8 cellular contexts compared by ENCODE assay signal in genomic region chr7:30799206-30799975, GRCh38. TPM values are rescaled to one million over a fixed set of nuclear protein-coding genes. Genes with fewer than 3 reads are reported as not detected.
DNase-seq lines count a peak whose midpoint lies in the region; TF ChIP-seq lines count a peak whose summit lies in the region.

No MANE protein-coding gene starts in this region.

- H3K36me3 ChIP-seq in GM23248 (ENCODE audit: low read depth) = no peaks in the 10 kb centered on the region
- peaks cover 1% of the 10 kb centered on the region for H3K36me3 ChIP-seq in fibroblast of lung (ENCODE audit: control insufficient read depth, insufficient read depth, low read length)
- H3K36me3 ChIP-seq in transverse colon = no peaks in the 10 kb centered on the region

- peak overlapping the region; percentile 49 for H3K27ac ChIP-seq in GM23248
- peak overlapping the region; percentile 66 for H3K27ac ChIP-seq in fibroblast of lung (ENCODE audit: insufficient read depth, low read length)
- H3K27ac ChIP-seq in transverse colon = peak overlapping the region in 3 of 4 donors; percentile 5 to 25 (median 9)

- H2AFZ ChIP-seq in GM23248 (no peak overlapping the region), fibroblast of lung (ENCODE audit: low read length) (no peak overlapping the region)

- no peak for TF ChIP-seq POLR2A in transverse colon (IDR thresholded peaks at IDR 0.05)

- WGBS in GM23248 (ENCODE audit: low coverage in 1 of 2, low lambda C conversion rate in 2 of 2, missing lambda C conversion rate in 2 of 2), 2 experiments = 0% methylated on average over 2 of the region's 2 CpGs
- WGBS in transverse colon (ENCODE audit: low coverage in 1 of 2), 2 donors = 57% methylated on average over 2 of the region's 2 CpGs; no CpG with 5 or more reads in 1 of the 2 donors

- H3K4me2 ChIP-seq in GM23248 (ENCODE audit: unreplicated experiment) (peak overlapping the region; percentile 71), fibroblast of lung (ENCODE audit: extremely low read depth, insufficient read depth, low read length) (peak overlapping the region; percentile 1)

- H3K9me3 ChIP-seq in GM23248 (ENCODE audit: low read depth) = no peaks in the 10 kb centered on the region
- H3K9me3 ChIP-seq in fibroblast of lung (ENCODE audit: control insufficient read depth, insufficient read depth, low read depth, low read length) = no peaks in the 10 kb centered on the region
- H3K9me3 ChIP-seq in transverse colon = no peaks in the 10 kb centered on the region

- TF ChIP-seq CTCF in GM13977 (IDR thresholded peaks at IDR 0.05; ENCODE audit: extremely low read depth, insufficient read depth, missing control alignments) (no peak), LNCaP clone FGC (IDR thresholded peaks at IDR 0.05; ENCODE audit: control insufficient read depth, extremely low read depth, insufficient read depth) (no peak), fibroblast of lung (conservative IDR thresholded peaks at IDR 0.05 in 1 of 2, IDR thresholded peaks at IDR 0.05 in 1 of 2; ENCODE audit: low read depth in 1 of 2, low read length in 2 of 2) (no peak), transverse colon (IDR thresholded peaks at IDR 0.05) (no peak)

- H3K9ac ChIP-seq in GM23248 (peak overlapping the region; percentile 29; the same call in 1 of the 2 replicates), fibroblast of lung (ENCODE audit: insufficient read depth, low read length) (peak overlapping the region; percentile 27)

- peak; percentile 38 for DNase-seq in GM13977 (ENCODE audit: low spot score)
- peak; percentile 99 for DNase-seq in GM23248
- DNase-seq in LNCaP clone FGC (ENCODE audit: low read depth) = peak; percentile 66
- peak; percentile 89 to 91 for DNase-seq in fibroblast of lung (ENCODE audit: low read depth in 2 of 2)
- DNase-seq in transverse colon = no peak
- DNase-seq in DMS153 treated with DMSO at 0.1 percent for 48 hours (lab: John Stamatoyannopoulos, UW; ENCODE audit: unreplicated experiment) = no peak
- no peak for DNase-seq in NCI-H1417 (lab: John Stamatoyannopoulos, UW)
- DNase-seq in NCI-H748 treated with DMSO at 0.1 percent for 48 hours (lab: John Stamatoyannopoulos, UW) = no peak

- in situ Hi-C loops in GM13977 (cut with MboI; ENCODE audit: low pct_unique_long_range_greater_than_20kb, low sequenced_read_pairs, unreplicated experiment) = no loop called here
- in situ Hi-C loops in GM23248 (cut with MboI) = loop anchor here (5.0 kb wide), 1 partner anchor 52 kb away; no protein-coding TSS in a partner anchor
- in situ Hi-C loops in transverse colon (cut with MboI; ENCODE audit: low pct_ligation_motif_present in 1 of 4, low pct_unique_long_range_greater_than_20kb in 1 of 4, low sequenced_read_pairs in 3 of 4) = no loop called here

- H3F3A ChIP-seq in GM23248 (ENCODE audit: insufficient read depth) = peaks cover 58% of the 10 kb centered on the region

- no peak for TF ChIP-seq EP300 in transverse colon (IDR thresholded peaks at IDR 0.05; ENCODE audit: low read depth)

- H3K4me3 ChIP-seq in GM23248 = no peak overlapping the region
- no peak overlapping the region for H3K4me3 ChIP-seq in LNCaP clone FGC (ENCODE audit: low read depth, low read length)
- H3K4me3 ChIP-seq in fibroblast of lung (replicated peaks in 1 of 4; ENCODE audit: control extremely low read depth in 1 of 4, insufficient read depth in 1 of 4, low read depth in 3 of 4, low read length in 4 of 4) = no peak overlapping the region
- no peak overlapping the region for H3K4me3 ChIP-seq in transverse colon

- intact Hi-C loops in transverse colon (cut with DNase I; ENCODE audit: low total_unique reads) = no loop called here

- H3K4me1 ChIP-seq in GM23248 (ENCODE audit: insufficient read depth) (peaks cover 61% of the 10 kb centered on the region), fibroblast of lung (ENCODE audit: control insufficient read depth, extremely low read depth, insufficient read depth, low read length) (peaks cover 57% of the 10 kb centered on the region), transverse colon (peaks cover 15 to 38% (median 26%) of the 10 kb centered on the region in 4 donors)

- H4K20me1 ChIP-seq in GM23248 (ENCODE audit: insufficient read depth) = no peaks in the 10 kb centered on the region
- no peaks in the 10 kb centered on the region for H4K20me1 ChIP-seq in fibroblast of lung (ENCODE audit: control insufficient read depth, extremely low read depth, insufficient read depth, low read length)

- H3K79me2 ChIP-seq in GM23248 (ENCODE audit: insufficient read depth) (no peaks in the 10 kb centered on the region), fibroblast of lung (ENCODE audit: control insufficient read depth, insufficient read depth, low read length) (no peaks in the 10 kb centered on the region)

- H3K9me2 ChIP-seq in GM23248 (ENCODE audit: insufficient read depth) = no peaks in the 10 kb centered on the region

- H3K27me3 ChIP-seq in GM23248 (replicated peaks; ENCODE audit: insufficient read depth) (no peaks in the 10 kb centered on the region), fibroblast of lung (ENCODE audit: control insufficient read depth, insufficient read depth, low read length) (no peaks in the 10 kb centered on the region), transverse colon (no peaks in the 10 kb centered on the region)

RNA-seq across cellular contexts. Expression of gene MINDY4, which starts 28.2 kb away (rescaled TPM):
- total RNA-seq in GM23248 (2014; rRNA removed; shearing (Covaris generic)) = 1.8 and 3.5 TPM in 2 replicates
- polyA plus RNA-seq in GM23248 (2016; fragmentation: Nextera tagmentation; extraction: Ambion mirVana) (2.5 and 2.6 TPM in 2 replicates), fibroblast of lung (3.9 and 6.3 TPM in 2 replicates)
- total RNA-seq in fibroblast of lung (4.1 and 6.1 TPM in 2 replicates), transverse colon (10 to 100 TPM in 1 of 4 donors, 1 to 10 TPM in 3; 4.6 to 14.1 (median 6.8) TPM)
- polyA plus RNA-seq in fibroblast of lung (2012) = 6.4 and 11.1 TPM in 2 replicates
- polyA minus RNA-seq in fibroblast of lung (ENCODE audit: low replicate concordance) = 11.8 and 32.0 TPM in 2 replicates

RNA-seq across cellular contexts. Expression of gene INMT, which starts 47.5 kb away (rescaled TPM):
- 0.13 TPM in 1 of 2 replicates, not detected in the other for total RNA-seq in GM23248 (2014; rRNA removed; shearing (Covaris generic))
- polyA plus RNA-seq in GM23248 (2016; fragmentation: Nextera tagmentation; extraction: Ambion mirVana) (0.09 TPM in 2 replicates), fibroblast of lung (37.0 and 237 TPM in 2 replicates)
- total RNA-seq in fibroblast of lung (17.5 and 75.8 TPM in 2 replicates), transverse colon (10 to 100 TPM in 1 of 4 donors, 1 to 10 TPM in 3; 3.8 to 15.5 (median 8.7) TPM)
- 26.5 and 169 TPM in 2 replicates for polyA plus RNA-seq in fibroblast of lung (2012)
- polyA minus RNA-seq in fibroblast of lung (ENCODE audit: low replicate concordance) = 26.1 and 211 TPM in 2 replicates

Comparison
In these comparisons a context has a peak if more than half of its experiments do, and no peak if none do; other contexts are left out.
1. DNase-seq: peak in GM13977 (single experiment), GM23248 (single experiment), LNCaP clone FGC (single experiment) and fibroblast of lung (2 of 2); none in transverse colon (single experiment), DMS153 treated with DMSO at 0.1 percent for 48 hours (single experiment), NCI-H1417 (0 of 3) and NCI-H748 treated with DMSO at 0.1 percent for 48 hours (single experiment).
2. H3K27ac ChIP-seq: peak in every context shown above with its lines; median percentile 66 in fibroblast of lung; 49 in GM23248; 9 in transverse colon.